In the genomic region with DNA sequence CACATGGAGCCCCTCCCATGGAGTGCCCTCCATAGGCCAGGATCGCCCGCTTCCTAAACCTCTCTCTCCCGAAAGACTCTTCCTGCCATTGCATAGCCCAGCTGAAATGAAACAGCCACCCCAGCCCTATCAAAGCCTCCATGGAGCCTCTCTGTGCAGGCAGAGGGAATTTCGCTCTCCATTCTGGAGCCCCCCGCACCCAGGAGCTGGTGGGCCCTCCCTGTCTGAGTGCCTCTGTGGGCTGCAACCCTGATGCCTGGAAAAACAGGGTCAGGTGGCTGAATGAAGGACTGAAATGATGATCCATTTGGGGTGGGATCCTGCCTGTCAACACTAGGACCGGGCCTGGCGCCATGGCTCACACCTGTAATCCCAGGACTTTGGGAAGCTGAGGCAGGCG, we compare ENCODE assay signal across 1 cellular context.
TF ChIP-seq lines count a peak whose summit lies in the region.

No MANE protein-coding gene starts in this region.

TF ChIP-seq in WTC11, 78 proteins besides CTCF, POLR2A, EP300 and RAD21 (continued from another document):
- TF ChIP-seq, protein P1, sequence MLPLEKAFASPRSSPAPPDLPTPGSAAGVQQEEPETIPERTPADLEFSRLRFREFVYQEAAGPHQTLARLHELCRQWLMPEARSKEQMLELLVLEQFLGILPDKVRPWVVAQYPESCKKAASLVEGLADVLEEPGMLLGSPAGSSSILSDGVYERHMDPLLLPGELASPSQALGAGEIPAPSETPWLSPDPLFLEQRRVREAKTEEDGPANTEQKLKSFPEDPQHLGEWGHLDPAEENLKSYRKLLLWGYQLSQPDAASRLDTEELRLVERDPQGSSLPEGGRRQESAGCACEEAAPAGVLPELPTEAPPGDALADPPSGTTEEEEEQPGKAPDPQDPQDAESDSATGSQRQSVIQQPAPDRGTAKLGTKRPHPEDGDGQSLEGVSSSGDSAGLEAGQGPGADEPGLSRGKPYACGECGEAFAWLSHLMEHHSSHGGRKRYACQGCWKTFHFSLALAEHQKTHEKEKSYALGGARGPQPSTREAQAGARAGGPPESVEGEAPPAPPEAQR (CRISPR knock-in tag; IDR thresholded peaks at IDR 0.05) = no peak
- TF ChIP-seq MYBL2 (CRISPR knock-in tag; IDR thresholded peaks at IDR 0.05) = no peak
- TF ChIP-seq, protein P2, sequence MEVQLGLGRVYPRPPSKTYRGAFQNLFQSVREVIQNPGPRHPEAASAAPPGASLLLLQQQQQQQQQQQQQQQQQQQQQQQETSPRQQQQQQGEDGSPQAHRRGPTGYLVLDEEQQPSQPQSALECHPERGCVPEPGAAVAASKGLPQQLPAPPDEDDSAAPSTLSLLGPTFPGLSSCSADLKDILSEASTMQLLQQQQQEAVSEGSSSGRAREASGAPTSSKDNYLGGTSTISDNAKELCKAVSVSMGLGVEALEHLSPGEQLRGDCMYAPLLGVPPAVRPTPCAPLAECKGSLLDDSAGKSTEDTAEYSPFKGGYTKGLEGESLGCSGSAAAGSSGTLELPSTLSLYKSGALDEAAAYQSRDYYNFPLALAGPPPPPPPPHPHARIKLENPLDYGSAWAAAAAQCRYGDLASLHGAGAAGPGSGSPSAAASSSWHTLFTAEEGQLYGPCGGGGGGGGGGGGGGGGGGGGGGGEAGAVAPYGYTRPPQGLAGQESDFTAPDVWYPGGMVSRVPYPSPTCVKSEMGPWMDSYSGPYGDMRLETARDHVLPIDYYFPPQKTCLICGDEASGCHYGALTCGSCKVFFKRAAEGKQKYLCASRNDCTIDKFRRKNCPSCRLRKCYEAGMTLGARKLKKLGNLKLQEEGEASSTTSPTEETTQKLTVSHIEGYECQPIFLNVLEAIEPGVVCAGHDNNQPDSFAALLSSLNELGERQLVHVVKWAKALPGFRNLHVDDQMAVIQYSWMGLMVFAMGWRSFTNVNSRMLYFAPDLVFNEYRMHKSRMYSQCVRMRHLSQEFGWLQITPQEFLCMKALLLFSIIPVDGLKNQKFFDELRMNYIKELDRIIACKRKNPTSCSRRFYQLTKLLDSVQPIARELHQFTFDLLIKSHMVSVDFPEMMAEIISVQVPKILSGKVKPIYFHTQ (CRISPR knock-in tag; IDR thresholded peaks at IDR 0.05) = no peak
- no peak for TF ChIP-seq TEAD4 (CRISPR knock-in tag; IDR thresholded peaks at IDR 0.05)
- TF ChIP-seq ZNF263 (CRISPR knock-in tag; IDR thresholded peaks at IDR 0.05; ENCODE audit: low read depth) = no peak
- TF ChIP-seq, protein P3, sequence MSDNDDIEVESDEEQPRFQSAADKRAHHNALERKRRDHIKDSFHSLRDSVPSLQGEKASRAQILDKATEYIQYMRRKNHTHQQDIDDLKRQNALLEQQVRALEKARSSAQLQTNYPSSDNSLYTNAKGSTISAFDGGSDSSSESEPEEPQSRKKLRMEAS (CRISPR knock-in tag; IDR thresholded peaks at IDR 0.05) = no peak
- TF ChIP-seq, protein P4, sequence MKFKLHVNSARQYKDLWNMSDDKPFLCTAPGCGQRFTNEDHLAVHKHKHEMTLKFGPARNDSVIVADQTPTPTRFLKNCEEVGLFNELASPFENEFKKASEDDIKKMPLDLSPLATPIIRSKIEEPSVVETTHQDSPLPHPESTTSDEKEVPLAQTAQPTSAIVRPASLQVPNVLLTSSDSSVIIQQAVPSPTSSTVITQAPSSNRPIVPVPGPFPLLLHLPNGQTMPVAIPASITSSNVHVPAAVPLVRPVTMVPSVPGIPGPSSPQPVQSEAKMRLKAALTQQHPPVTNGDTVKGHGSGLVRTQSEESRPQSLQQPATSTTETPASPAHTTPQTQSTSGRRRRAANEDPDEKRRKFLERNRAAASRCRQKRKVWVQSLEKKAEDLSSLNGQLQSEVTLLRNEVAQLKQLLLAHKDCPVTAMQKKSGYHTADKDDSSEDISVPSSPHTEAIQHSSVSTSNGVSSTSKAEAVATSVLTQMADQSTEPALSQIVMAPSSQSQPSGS (CRISPR knock-in tag; IDR thresholded peaks at IDR 0.05; ENCODE audit: borderline replicate concordance, low read depth) = no peak
- no peak for TF ChIP-seq TEAD1 (CRISPR knock-in tag; IDR thresholded peaks at IDR 0.05)
- no peak for TF ChIP-seq SMAD3 (CRISPR knock-in tag; IDR thresholded peaks at IDR 0.05; ENCODE audit: borderline replicate concordance)
- no peak for TF ChIP-seq ZBTB21 (CRISPR knock-in tag; IDR thresholded peaks at IDR 0.05; ENCODE audit: borderline replicate concordance)
- TF ChIP-seq SOX15 (CRISPR knock-in tag; IDR thresholded peaks at IDR 0.05) = no peak
TF ChIP-seq in WTC11: peak in this region for 0.
